23 cellular contexts compared by ENCODE assay signal in genomic region chr12:99966429-99966828, GRCh38.
"Had no signal": no experiment of that assay in that cellular context is flagged by ENCODE, and none has a peak within 500 bp of the region (broad histone marks: within the 10 kb centered on the region; RNA-seq: fewer than 3 reads in every experiment).

No MANE protein-coding gene starts in this region.

- H3K4me3 ChIP-seq: colonic mucosa, coronary artery, dorsolateral prefrontal cortex, esophagus muscularis mucosa, esophagus squamous epithelium, gastrocnemius medialis, gastroesophageal sphincter, heart left ventricle, heart right ventricle had no signal

- H3K36me3 ChIP-seq: colonic mucosa, esophagus muscularis mucosa, esophagus squamous epithelium, gastrocnemius medialis, gastroesophageal sphincter, heart left ventricle, heart right ventricle had no signal

- H3K4me1 ChIP-seq: colonic mucosa, esophagus muscularis mucosa, esophagus squamous epithelium, foreskin keratinocyte, gastrocnemius medialis, heart left ventricle, heart right ventricle had no signal

- DNase-seq: colonic mucosa; cortex of kidney; dermis blood vessel endothelial cell; dorsolateral prefrontal cortex; effector CD4-positive, alpha-beta T cell; effector CD8-positive, alpha-beta T cell; effector memory CD4-positive, alpha-beta T cell; effector memory CD8-positive, alpha-beta T cell; endodermal cell; erythroblast; esophagus squamous epithelium; foreskin fibroblast; foreskin keratinocyte; foreskin melanocyte; gastrocnemius medialis; glutamatergic neuron; head of caudate nucleus; heart left ventricle; heart right ventricle had no signal

- H3K9me3 ChIP-seq: colonic mucosa, esophagus muscularis mucosa, esophagus squamous epithelium, gastrocnemius medialis, gastroesophageal sphincter, heart left ventricle, heart right ventricle had no signal

- H3K27ac ChIP-seq: colonic mucosa, coronary artery, dorsolateral prefrontal cortex, epithelial cell of prostate, esophagus muscularis mucosa, esophagus squamous epithelium, foreskin keratinocyte, gastrocnemius medialis, gastroesophageal sphincter, heart left ventricle, heart right ventricle had no signal
